In genomic region chr4:25346913-25347312, GRCh38 we compare ENCODE assay signal across 15 cellular contexts. TPM values are rescaled to one million over a fixed set of nuclear protein-coding genes. Genes with fewer than 3 reads are reported as not detected.
A peak's percentile ranks its signal among the peaks of the same experiment; 100 is the strongest.
DNase-seq lines count a peak whose midpoint lies in the region; ATAC-seq and TF ChIP-seq lines count a peak whose summit lies in the region.
"Had no signal": no experiment of that assay in that cellular context is flagged by ENCODE, and none has a peak within 500 bp of the region (broad histone marks: within the 10 kb centered on the region; RNA-seq: fewer than 3 reads in every experiment).

No MANE protein-coding gene starts in this region.

- no peaks in the 10 kb centered on the region for H3K27me3 Mint-ChIP-seq in H9 (ENCODE audit: low read depth)

- H3K36me3 Mint-ChIP-seq in H9 (ENCODE audit: insufficient read depth in 1 of 3, low read depth in 3 of 3), result no peaks in the 10 kb centered on the region

- no peaks in the 10 kb centered on the region for H3K27me3 ChIP-seq in H9 (ENCODE audit: insufficient read depth, low read length)
- H3K27me3 ChIP-seq: BE2C had no signal

- H3K27ac Mint-ChIP-seq in H9, result no peak overlapping the region

- no peak overlapping the region for H3K23ac ChIP-seq in H9 (ENCODE audit: insufficient read length, low read depth, low read length)

- no peak overlapping the region for H3T11ph ChIP-seq in H9 (ENCODE audit: low read length)

- H2AFZ ChIP-seq in H9 (ENCODE audit: low read length), result no peak overlapping the region

- TF ChIP-seq CTCF in GM10248 (IDR thresholded peaks at IDR 0.05; ENCODE audit: control extremely low read depth, extremely low read depth, low read depth, missing control alignments) (no peak), NB4 (IDR thresholded peaks at IDR 0.05; ENCODE audit: low read depth, low read length) (no peak), H9 (conservative IDR thresholded peaks at IDR 0.05) (no peak)

- no peak overlapping the region for H2BK20ac ChIP-seq in H9 (ENCODE audit: low read depth, low read length, poor library complexity, severe bottlenecking)

- H4K20me1 ChIP-seq in H9 (ENCODE audit: control insufficient read depth, insufficient read depth, insufficient read length), result no peaks in the 10 kb centered on the region

- no peaks in the 10 kb centered on the region for H3K9me3 ChIP-seq in H9 (ENCODE audit: control insufficient read depth, low read depth, low read length)
- H3K9me3 ChIP-seq: BE2C, prostate gland had no signal

- no peak overlapping the region for H3K27ac ChIP-seq in H9 (ENCODE audit: insufficient read length, low read depth, low read length)
- H3K27ac ChIP-seq: prostate gland had no signal

- no peaks in the 10 kb centered on the region for H3K79me1 ChIP-seq in H9 (ENCODE audit: insufficient read depth, low read depth, low read length, poor library complexity, severe bottlenecking)

- no peak overlapping the region for H3K4me3 Mint-ChIP-seq in H9

- H2BK12ac ChIP-seq in H9 (ENCODE audit: insufficient read length, low read depth, low read length), result no peak overlapping the region

- H2BK5ac ChIP-seq in H9 (ENCODE audit: insufficient read length, low read length), result no peak overlapping the region

- no peak for TF ChIP-seq POLR2A in NB4 (IDR thresholded peaks at IDR 0.05; ENCODE audit: extremely low read depth, insufficient read length)

- POLR2A ChIA-PET in GM10248 (lab: Yijun Ruan, JAX), result no interaction called here

- no peaks in the 10 kb centered on the region for H3K9me3 Mint-ChIP-seq in H9

- CTCF ChIA-PET in GM10248 (lab: Yijun Ruan, JAX), result interaction anchor here (1.1 to 4.8 kb wide), 6 partner anchors 11 to 48 kb away, joined by 3 to 30 read pairs (median 6); partner anchors contain the start of gene ZCCHC4

- H3K9ac ChIP-seq in H9 (ENCODE audit: extremely low read depth, insufficient read length, low read length), result no peak overlapping the region

- no peak overlapping the region for H3K4me2 ChIP-seq in H9 (ENCODE audit: insufficient read depth, insufficient read length, low read length)

- H3K4me3 ChIP-seq in NB4 (ENCODE audit: low read depth, low read length), result no peak overlapping the region
- H3K4me3 ChIP-seq: prostate gland had no signal

- no peaks in the 10 kb centered on the region for H3K4me1 ChIP-seq in H9 (ENCODE audit: insufficient read depth, low read length)
- H3K4me1 ChIP-seq: BE2C, prostate gland had no signal

- H4K8ac ChIP-seq in H9 (replicated peaks; ENCODE audit: insufficient read length, low read depth, low read length), result no peak overlapping the region

- H3K56ac ChIP-seq in H9 (ENCODE audit: insufficient read length, low read depth, low read length), result no peak overlapping the region

- WGBS in H9 (ENCODE audit: extremely low coverage, insufficient read length, low lambda C conversion rate), result no CpG with 5 or more reads among the region's 3 CpGs

- H3K79me2 ChIP-seq in H9 (ENCODE audit: insufficient read depth, low read length), result no peaks in the 10 kb centered on the region

- no peak overlapping the region for H4K91ac ChIP-seq in H9 (ENCODE audit: insufficient read length, low read depth, low read length)

- H4K5ac ChIP-seq in H9 (ENCODE audit: insufficient read length, low read depth, low read length), result no peak overlapping the region

- H2BK15ac ChIP-seq in H9 (ENCODE audit: low read depth, low read length), result no peak overlapping the region

- no peaks in the 10 kb centered on the region for H3K23me2 ChIP-seq in H9 (ENCODE audit: insufficient read length, low read depth, low read length, poor library complexity, severe bottlenecking)

- H3K4me1 Mint-ChIP-seq in H9, result no peaks in the 10 kb centered on the region

- H3K14ac ChIP-seq in H9 (ENCODE audit: insufficient read depth, low read length), result no peak overlapping the region

- H2BK120ac ChIP-seq in H9 (ENCODE audit: low read depth, low read length, poor library complexity, severe bottlenecking), result no peak overlapping the region

- H2AK5ac ChIP-seq in H9 (ENCODE audit: insufficient read length, low read length), result no peak overlapping the region

- no peak overlapping the region for H3K4ac ChIP-seq in H9 (ENCODE audit: low read depth, low read length)

- peak; percentile 62 for ATAC-seq in GM18909 (IDR thresholded peaks at IDR 0.05; ENCODE audit: poor library complexity, unreplicated experiment)
- peak; percentile 61 for ATAC-seq in HG02943 (IDR thresholded peaks at IDR 0.05; ENCODE audit: low read depth, unreplicated experiment)
- ATAC-seq in HG03439 (IDR thresholded peaks at IDR 0.05; ENCODE audit: unreplicated experiment), result no peak

- peak; percentile 30 for DNase-seq in GM10248 (ENCODE audit: extremely low spot score)
- peak; percentile 53 for DNase-seq in NB4 (ENCODE audit: low read depth)
- no peak for DNase-seq in H9
- DNase-seq in NCI-H1694 treated with DMSO at 0.1 percent for 48 hours (lab: John Stamatoyannopoulos, UW), result no peak
- DNase-seq in kidney glomerular epithelial cell (lab: John Stamatoyannopoulos, UW), result no peak
- DNase-seq: amniotic stem cell, BE2C, cortex of kidney, H7, midbrain, T-helper 9 cell had no signal

- H3K18ac ChIP-seq in H9 (ENCODE audit: insufficient read length, low read depth, low read length), result no peak overlapping the region

RNA-seq across cellular contexts. Expression of gene ANAPC4, which starts 30.1 kb away (rescaled TPM):
- 38.8 and 42.5 TPM in 2 replicates for total RNA-seq in H9 (2021)

RNA-seq across cellular contexts. Expression of gene ZCCHC4, which starts 34.3 kb away (rescaled TPM):
- 6.4 and 6.8 TPM in 2 replicates for total RNA-seq in H9 (2021)

Comparison
In these comparisons a context has a peak if more than half of its experiments do, and no peak if none do; other contexts are left out.
1. DNase-seq: peak in GM10248 (single experiment) and NB4 (single experiment); none in H9 (single experiment), NCI-H1694 treated with DMSO at 0.1 percent for 48 hours (single experiment) and kidney glomerular epithelial cell (single experiment).